In genomic region chr5:146820987-146821386, GRCh38 we compare ENCODE assay signal across 6 cellular contexts. TPM values are rescaled to one million over a fixed set of nuclear protein-coding genes. Genes with fewer than 3 reads are reported as not detected.
"Had no signal": no experiment of that assay in that cellular context is flagged by ENCODE, and none has a peak within 500 bp of the region (broad histone marks: within the 10 kb centered on the region; RNA-seq: fewer than 3 reads in every experiment).

No MANE protein-coding gene starts in this region.

- FAIRE-seq: K562 had no signal

- H3K4me2 ChIP-seq: GM23338 had no signal

- H3K27ac Mint-ChIP-seq: GM23338 had no signal

- H3K4me3 ChIP-seq: GM23338, K562 had no signal

- H2AFZ ChIP-seq: GM23338 had no signal

- ATAC-seq: GM23338, K562 had no signal

- H3K9me3 Mint-ChIP-seq: GM23338 had no signal

- DNase-seq: H7, HCEC 1CT, IMR-90, KG1 had no signal

- H3K4me3 Mint-ChIP-seq: GM23338 had no signal

RNA-seq across cellular contexts. Expression of gene PPP2R2B, which starts 57.6 kb away (rescaled TPM):
- total RNA-seq: IMR-90, K562 had no signal
- polyA plus RNA-seq: IMR-90, K562 had no signal
